In the genomic region with DNA sequence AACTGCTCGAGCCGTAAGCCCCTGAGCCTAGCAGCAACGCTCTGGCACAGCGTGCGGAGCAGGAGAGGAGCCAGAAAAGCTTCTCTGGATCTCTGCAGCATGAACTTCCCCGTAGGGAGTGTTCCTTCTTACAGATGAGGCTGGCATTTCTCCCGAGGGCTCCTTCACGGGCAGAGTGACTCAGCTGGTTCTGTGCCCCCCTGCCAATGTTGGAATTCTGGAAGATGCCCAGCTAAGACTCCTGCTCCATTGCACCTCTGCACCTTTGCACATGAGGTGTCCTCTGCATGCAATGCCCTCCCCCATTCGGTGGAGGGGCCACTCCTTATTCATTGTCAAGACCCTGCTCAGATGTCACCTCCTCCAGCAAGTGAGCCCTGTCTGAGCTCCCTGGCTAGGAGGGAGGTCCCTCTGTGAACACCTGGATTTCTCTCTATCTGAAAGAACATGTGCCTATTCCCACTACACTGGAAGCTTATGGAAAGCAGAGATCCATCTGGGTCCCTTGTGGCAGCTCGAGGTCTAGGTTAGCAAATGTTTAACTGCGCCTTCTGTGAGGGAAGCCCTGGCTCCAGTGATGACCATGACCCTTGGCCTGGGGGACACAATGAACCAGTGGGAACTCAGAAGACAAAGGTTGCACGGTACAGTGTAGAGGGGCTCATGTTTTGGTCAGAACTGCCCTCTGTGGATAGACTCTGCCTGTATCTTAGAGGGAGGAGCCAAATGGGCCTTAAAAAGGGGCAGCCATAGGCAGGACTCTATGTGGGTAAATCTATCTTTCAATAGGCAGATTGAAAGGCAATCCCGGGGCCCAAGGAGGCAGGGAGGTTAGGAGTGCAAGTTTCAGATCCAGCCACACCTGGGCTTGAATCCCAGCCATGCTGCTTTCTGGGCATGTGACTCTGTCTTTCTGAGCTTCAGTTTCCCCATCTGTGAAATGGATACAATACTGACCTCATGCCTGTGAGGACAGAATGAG, we compare ENCODE assay signal across 1 cellular context.
TF ChIP-seq lines count a peak whose summit lies in the region.

No MANE protein-coding gene starts in this region.

TF ChIP-seq in HepG2, 621 proteins besides CTCF, POLR2A, EP300 and RAD21 (continued from another document and continues in another):
- TF ChIP-seq, protein P1, sequence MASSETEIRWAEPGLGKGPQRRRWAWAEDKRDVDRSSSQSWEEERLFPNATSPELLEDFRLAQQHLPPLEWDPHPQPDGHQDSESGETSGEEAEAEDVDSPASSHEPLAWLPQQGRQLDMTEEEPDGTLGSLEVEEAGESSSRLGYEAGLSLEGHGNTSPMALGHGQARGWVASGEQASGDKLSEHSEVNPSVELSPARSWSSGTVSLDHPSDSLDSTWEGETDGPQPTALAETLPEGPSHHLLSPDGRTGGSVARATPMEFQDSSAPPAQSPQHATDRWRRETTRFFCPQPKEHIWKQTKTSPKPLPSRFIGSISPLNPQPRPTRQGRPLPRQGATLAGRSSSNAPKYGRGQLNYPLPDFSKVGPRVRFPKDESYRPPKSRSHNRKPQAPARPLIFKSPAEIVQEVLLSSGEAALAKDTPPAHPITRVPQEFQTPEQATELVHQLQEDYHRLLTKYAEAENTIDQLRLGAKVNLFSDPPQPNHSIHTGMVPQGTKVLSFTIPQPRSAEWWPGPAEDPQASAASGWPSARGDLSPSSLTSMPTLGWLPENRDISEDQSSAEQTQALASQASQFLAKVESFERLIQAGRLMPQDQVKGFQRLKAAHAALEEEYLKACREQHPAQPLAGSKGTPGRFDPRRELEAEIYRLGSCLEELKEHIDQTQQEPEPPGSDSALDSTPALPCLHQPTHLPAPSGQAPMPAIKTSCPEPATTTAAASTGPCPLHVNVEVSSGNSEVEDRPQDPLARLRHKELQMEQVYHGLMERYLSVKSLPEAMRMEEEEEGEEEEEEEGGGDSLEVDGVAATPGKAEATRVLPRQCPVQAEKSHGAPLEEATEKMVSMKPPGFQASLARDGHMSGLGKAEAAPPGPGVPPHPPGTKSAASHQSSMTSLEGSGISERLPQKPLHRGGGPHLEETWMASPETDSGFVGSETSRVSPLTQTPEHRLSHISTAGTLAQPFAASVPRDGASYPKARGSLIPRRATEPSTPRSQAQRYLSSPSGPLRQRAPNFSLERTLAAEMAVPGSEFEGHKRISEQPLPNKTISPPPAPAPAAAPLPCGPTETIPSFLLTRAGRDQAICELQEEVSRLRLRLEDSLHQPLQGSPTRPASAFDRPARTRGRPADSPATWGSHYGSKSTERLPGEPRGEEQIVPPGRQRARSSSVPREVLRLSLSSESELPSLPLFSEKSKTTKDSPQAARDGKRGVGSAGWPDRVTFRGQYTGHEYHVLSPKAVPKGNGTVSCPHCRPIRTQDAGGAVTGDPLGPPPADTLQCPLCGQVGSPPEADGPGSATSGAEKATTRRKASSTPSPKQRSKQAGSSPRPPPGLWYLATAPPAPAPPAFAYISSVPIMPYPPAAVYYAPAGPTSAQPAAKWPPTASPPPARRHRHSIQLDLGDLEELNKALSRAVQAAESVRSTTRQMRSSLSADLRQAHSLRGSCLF (CRISPR knock-in tag; IDR thresholded peaks at IDR 0.05; ENCODE audit: borderline replicate concordance), result no peak
- TF ChIP-seq FIP1L1 (IDR thresholded peaks at IDR 0.05; ENCODE audit: borderline replicate concordance, insufficient read depth, low read depth, low read length) (no peak), HNF4A (CRISPR knock-in tag; IDR thresholded peaks at IDR 0.05) (peak; percentile 98), ZNF713 (CRISPR knock-in tag; IDR thresholded peaks at IDR 0.05) (no peak), ZFX (CRISPR knock-in tag; IDR thresholded peaks at IDR 0.05; ENCODE audit: low read depth) (peak; percentile 48; the same call in 1 of the 2 replicates), ZNF292 (CRISPR knock-in tag; IDR thresholded peaks at IDR 0.05; ENCODE audit: borderline replicate concordance, low read depth) (peak; percentile 76; the same call in 1 of the 2 replicates), CHD2 (IDR thresholded peaks at IDR 0.05; ENCODE audit: low read depth, low read length) (no peak), RBFOX2 (IDR thresholded peaks at IDR 0.05; ENCODE audit: low read depth, low read length) (no peak), ELF4 (CRISPR knock-in tag; IDR thresholded peaks at IDR 0.05; ENCODE audit: borderline replicate concordance) (no peak), ZNF546 (CRISPR knock-in tag; conservative IDR thresholded peaks at IDR 0.05) (no peak), RFXANK (CRISPR knock-in tag; IDR thresholded peaks at IDR 0.05) (0 out of 2 replicates have a peak, but pooled peaks have one; percentile 45), ZBTB7B (CRISPR knock-in tag; IDR thresholded peaks at IDR 0.05) (peak; percentile 97), ZNF331 (CRISPR knock-in tag; IDR thresholded peaks at IDR 0.05) (peak; percentile 78), ZBTB3 (CRISPR knock-in tag; IDR thresholded peaks at IDR 0.05; ENCODE audit: borderline replicate concordance, low read depth) (peak; percentile 61; the same call in 1 of the 2 replicates), ZNF143 (CRISPR knock-in tag; IDR thresholded peaks at IDR 0.05) (no peak), NR2F2 (IDR thresholded peaks at IDR 0.05; ENCODE audit: borderline replicate concordance, low read depth) (peak; percentile 90), KDM4B (CRISPR knock-in tag; IDR thresholded peaks at IDR 0.05) (no peak), TBP (CRISPR knock-in tag; IDR thresholded peaks at IDR 0.05) (no peak), PCBP2 (optimal IDR thresholded peaks at IDR 0.05; ENCODE audit: low read depth, low read length, poor library complexity, severe bottlenecking) (no peak), HMG20A (CRISPR knock-in tag; IDR thresholded peaks at IDR 0.05; ENCODE audit: borderline replicate concordance) (peak; percentile 88)
- TF ChIP-seq, protein P2, sequence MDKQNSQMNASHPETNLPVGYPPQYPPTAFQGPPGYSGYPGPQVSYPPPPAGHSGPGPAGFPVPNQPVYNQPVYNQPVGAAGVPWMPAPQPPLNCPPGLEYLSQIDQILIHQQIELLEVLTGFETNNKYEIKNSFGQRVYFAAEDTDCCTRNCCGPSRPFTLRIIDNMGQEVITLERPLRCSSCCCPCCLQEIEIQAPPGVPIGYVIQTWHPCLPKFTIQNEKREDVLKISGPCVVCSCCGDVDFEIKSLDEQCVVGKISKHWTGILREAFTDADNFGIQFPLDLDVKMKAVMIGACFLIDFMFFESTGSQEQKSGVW (CRISPR knock-in tag; IDR thresholded peaks at IDR 0.05; ENCODE audit: borderline replicate concordance), result no peak
- TF ChIP-seq, protein P3, sequence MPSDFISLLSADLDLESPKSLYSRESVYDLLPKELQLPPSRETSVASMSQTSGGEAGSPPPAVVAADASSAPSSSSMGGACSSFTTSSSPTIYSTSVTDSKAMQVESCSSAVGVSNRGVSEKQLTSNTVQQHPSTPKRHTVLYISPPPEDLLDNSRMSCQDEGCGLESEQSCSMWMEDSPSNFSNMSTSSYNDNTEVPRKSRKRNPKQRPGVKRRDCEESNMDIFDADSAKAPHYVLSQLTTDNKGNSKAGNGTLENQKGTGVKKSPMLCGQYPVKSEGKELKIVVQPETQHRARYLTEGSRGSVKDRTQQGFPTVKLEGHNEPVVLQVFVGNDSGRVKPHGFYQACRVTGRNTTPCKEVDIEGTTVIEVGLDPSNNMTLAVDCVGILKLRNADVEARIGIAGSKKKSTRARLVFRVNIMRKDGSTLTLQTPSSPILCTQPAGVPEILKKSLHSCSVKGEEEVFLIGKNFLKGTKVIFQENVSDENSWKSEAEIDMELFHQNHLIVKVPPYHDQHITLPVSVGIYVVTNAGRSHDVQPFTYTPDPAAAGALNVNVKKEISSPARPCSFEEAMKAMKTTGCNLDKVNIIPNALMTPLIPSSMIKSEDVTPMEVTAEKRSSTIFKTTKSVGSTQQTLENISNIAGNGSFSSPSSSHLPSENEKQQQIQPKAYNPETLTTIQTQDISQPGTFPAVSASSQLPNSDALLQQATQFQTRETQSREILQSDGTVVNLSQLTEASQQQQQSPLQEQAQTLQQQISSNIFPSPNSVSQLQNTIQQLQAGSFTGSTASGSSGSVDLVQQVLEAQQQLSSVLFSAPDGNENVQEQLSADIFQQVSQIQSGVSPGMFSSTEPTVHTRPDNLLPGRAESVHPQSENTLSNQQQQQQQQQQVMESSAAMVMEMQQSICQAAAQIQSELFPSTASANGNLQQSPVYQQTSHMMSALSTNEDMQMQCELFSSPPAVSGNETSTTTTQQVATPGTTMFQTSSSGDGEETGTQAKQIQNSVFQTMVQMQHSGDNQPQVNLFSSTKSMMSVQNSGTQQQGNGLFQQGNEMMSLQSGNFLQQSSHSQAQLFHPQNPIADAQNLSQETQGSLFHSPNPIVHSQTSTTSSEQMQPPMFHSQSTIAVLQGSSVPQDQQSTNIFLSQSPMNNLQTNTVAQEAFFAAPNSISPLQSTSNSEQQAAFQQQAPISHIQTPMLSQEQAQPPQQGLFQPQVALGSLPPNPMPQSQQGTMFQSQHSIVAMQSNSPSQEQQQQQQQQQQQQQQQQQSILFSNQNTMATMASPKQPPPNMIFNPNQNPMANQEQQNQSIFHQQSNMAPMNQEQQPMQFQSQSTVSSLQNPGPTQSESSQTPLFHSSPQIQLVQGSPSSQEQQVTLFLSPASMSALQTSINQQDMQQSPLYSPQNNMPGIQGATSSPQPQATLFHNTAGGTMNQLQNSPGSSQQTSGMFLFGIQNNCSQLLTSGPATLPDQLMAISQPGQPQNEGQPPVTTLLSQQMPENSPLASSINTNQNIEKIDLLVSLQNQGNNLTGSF (CRISPR knock-in tag; IDR thresholded peaks at IDR 0.05), result no peak
- TF ChIP-seq, protein P4, sequence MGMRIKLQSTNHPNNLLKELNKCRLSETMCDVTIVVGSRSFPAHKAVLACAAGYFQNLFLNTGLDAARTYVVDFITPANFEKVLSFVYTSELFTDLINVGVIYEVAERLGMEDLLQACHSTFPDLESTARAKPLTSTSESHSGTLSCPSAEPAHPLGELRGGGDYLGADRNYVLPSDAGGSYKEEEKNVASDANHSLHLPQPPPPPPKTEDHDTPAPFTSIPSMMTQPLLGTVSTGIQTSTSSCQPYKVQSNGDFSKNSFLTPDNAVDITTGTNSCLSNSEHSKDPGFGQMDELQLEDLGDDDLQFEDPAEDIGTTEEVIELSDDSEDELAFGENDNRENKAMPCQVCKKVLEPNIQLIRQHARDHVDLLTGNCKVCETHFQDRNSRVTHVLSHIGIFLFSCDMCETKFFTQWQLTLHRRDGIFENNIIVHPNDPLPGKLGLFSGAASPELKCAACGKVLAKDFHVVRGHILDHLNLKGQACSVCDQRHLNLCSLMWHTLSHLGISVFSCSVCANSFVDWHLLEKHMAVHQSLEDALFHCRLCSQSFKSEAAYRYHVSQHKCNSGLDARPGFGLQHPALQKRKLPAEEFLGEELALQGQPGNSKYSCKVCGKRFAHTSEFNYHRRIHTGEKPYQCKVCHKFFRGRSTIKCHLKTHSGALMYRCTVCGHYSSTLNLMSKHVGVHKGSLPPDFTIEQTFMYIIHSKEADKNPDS (CRISPR knock-in tag; IDR thresholded peaks at IDR 0.05), result 0 out of 2 replicates have a peak, but pooled peaks have one; percentile 15
- TF ChIP-seq, protein P5, sequence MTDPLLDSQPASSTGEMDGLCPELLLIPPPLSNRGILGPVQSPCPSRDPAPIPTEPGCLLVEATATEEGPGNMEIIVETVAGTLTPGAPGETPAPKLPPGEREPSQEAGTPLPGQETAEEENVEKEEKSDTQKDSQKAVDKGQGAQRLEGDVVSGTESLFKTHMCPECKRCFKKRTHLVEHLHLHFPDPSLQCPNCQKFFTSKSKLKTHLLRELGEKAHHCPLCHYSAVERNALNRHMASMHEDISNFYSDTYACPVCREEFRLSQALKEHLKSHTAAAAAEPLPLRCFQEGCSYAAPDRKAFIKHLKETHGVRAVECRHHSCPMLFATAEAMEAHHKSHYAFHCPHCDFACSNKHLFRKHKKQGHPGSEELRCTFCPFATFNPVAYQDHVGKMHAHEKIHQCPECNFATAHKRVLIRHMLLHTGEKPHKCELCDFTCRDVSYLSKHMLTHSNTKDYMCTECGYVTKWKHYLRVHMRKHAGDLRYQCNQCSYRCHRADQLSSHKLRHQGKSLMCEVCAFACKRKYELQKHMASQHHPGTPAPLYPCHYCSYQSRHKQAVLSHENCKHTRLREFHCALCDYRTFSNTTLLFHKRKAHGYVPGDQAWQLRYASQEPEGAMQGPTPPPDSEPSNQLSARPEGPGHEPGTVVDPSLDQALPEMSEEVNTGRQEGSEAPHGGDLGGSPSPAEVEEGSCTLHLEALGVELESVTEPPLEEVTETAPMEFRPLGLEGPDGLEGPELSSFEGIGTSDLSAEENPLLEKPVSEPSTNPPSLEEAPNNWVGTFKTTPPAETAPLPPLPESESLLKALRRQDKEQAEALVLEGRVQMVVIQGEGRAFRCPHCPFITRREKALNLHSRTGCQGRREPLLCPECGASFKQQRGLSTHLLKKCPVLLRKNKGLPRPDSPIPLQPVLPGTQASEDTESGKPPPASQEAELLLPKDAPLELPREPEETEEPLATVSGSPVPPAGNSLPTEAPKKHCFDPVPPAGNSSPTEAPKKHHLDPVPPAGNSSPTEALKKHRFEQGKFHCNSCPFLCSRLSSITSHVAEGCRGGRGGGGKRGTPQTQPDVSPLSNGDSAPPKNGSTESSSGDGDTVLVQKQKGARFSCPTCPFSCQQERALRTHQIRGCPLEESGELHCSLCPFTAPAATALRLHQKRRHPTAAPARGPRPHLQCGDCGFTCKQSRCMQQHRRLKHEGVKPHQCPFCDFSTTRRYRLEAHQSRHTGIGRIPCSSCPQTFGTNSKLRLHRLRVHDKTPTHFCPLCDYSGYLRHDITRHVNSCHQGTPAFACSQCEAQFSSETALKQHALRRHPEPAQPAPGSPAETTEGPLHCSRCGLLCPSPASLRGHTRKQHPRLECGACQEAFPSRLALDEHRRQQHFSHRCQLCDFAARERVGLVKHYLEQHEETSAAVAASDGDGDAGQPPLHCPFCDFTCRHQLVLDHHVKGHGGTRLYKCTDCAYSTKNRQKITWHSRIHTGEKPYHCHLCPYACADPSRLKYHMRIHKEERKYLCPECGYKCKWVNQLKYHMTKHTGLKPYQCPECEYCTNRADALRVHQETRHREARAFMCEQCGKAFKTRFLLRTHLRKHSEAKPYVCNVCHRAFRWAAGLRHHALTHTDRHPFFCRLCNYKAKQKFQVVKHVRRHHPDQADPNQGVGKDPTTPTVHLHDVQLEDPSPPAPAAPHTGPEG (CRISPR knock-in tag; IDR thresholded peaks at IDR 0.05), result 0 out of 2 replicates have a peak, but pooled peaks have one; percentile 15
- TF ChIP-seq, protein P6, sequence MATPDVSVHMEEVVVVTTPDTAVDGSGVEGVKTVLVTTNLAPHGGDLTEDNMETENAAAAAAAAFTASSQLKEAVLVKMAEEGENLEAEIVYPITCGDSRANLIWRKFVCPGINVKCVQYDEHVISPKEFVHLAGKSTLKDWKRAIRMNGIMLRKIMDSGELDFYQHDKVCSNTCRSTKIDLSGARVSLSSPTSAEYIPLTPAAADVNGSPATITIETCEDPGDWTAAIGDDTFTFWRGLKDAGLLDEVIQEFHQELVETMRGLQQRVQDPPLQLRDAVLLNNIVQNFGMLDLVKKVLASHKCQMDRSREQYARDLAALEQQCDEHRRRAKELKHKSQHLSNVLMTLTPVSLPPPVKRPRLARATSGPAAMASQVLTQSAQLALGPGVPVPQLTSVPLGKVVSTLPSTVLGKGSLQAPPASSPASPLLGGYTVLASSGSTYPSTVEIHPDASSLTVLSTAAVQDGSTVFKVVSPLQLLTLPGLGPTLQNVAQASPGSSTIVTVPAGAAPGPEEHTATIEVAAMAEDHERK (CRISPR knock-in tag; IDR thresholded peaks at IDR 0.05; ENCODE audit: low read depth), result 0 out of 2 replicates have a peak, but pooled peaks have one; percentile 20
- TF ChIP-seq, protein P7, sequence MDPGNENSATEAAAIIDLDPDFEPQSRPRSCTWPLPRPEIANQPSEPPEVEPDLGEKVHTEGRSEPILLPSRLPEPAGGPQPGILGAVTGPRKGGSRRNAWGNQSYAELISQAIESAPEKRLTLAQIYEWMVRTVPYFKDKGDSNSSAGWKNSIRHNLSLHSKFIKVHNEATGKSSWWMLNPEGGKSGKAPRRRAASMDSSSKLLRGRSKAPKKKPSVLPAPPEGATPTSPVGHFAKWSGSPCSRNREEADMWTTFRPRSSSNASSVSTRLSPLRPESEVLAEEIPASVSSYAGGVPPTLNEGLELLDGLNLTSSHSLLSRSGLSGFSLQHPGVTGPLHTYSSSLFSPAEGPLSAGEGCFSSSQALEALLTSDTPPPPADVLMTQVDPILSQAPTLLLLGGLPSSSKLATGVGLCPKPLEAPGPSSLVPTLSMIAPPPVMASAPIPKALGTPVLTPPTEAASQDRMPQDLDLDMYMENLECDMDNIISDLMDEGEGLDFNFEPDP (CRISPR knock-in tag; conservative IDR thresholded peaks at IDR 0.05), result no peak
